Comparison of ENCODE assay signal across 8 cellular contexts in the genomic region with DNA sequence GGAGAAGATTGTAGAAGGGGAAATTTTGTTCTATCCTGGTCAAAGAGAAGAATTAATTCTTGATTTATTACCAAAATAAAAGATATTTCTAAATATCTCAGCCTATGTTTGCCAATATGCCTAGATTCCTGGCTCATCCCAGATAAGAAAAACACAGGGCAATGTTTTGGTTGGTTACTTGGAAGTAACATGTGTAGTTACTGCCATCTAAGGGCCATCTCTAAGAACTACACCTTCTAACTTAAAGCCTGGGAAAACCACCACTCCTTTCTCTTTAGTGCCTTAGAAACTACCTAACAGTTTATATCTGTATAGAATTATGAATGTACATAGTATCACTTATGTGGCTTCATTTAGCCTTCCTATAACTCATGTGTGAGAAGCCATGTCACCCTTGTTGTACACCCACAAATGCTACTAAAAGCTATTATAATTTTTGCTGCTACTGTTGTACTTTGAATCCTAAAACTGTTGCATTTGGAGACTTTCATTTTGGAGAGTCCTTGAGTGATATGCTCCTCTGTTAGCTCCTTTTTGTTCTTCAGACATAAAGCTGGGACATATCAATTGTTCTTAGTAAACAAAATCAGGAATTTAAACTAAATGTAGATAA. TPM values are rescaled to one million over a fixed set of nuclear protein-coding genes. Genes with fewer than 3 reads are reported as not detected.
DNase-seq lines count a peak whose midpoint lies in the region; FAIRE-seq and TF ChIP-seq lines count a peak whose summit lies in the region.

No MANE protein-coding gene starts in this region.

- H3K27me3 ChIP-seq in GM23248 (replicated peaks; ENCODE audit: insufficient read depth): no peaks in the 10 kb centered on the region
- no peaks in the 10 kb centered on the region for H3K27me3 ChIP-seq in small intestine (ENCODE audit: control insufficient read depth in 2 of 2, insufficient read depth in 2 of 2, low read length in 2 of 2)

- H3F3A ChIP-seq in GM23248 (ENCODE audit: insufficient read depth): peaks cover 14% of the 10 kb centered on the region

- no peak overlapping the region for H3K4me2 ChIP-seq in GM23248 (ENCODE audit: unreplicated experiment)

- H3K9me3 ChIP-seq in GM23248 (ENCODE audit: low read depth): no peaks in the 10 kb centered on the region
- no peaks in the 10 kb centered on the region for H3K9me3 ChIP-seq in small intestine (ENCODE audit: control insufficient read depth, low read depth)

- no peaks in the 10 kb centered on the region for H4K20me1 ChIP-seq in GM23248 (ENCODE audit: insufficient read depth)

- H3K9ac ChIP-seq in GM23248: no peak overlapping the region

- peak; percentile 65 for FAIRE-seq in small intestine (lab: Jason Lieb, UNC)

- peaks cover 16% of the 10 kb centered on the region for H3K4me1 ChIP-seq in GM23248 (ENCODE audit: insufficient read depth)
- H3K4me1 ChIP-seq in small intestine (ENCODE audit: control insufficient read depth in 2 of 2, insufficient read depth in 1 of 2, low read depth in 1 of 2, low read length in 1 of 2): no peaks in the 10 kb centered on the region

- H3K27ac ChIP-seq in GM23248: no peak overlapping the region
- H3K27ac ChIP-seq in small intestine (ENCODE audit: low read depth in 1 of 2, low read length in 1 of 2): no peak overlapping the region

- in situ Hi-C loops in GM23248 (cut with MboI) (no loop called here), astrocyte of the cerebellum (cut with HindIII; ENCODE audit: low sequenced_read_pairs) (no loop called here)

- no peaks in the 10 kb centered on the region for H3K79me2 ChIP-seq in GM23248 (ENCODE audit: insufficient read depth)

- DNase-seq in AG20443 (ENCODE audit: low spot score) (peak; percentile 73), GM23248 (peak; percentile 83), NCI-H460 (ENCODE audit: extremely low read depth, low read depth) (peak; percentile 72), astrocyte of the cerebellum (ENCODE audit: low read depth) (peak; percentile 63), hepatic stellate cell (ENCODE audit: low spot score) (peak; percentile 41), small intestine (peak; percentile 56), HK-2 (ENCODE audit: unreplicated experiment) (no peak), mesenteric fat pad (ENCODE audit: low spot score) (no peak)

- H2AFZ ChIP-seq in GM23248: no peak overlapping the region

- H3K36me3 ChIP-seq in GM23248 (ENCODE audit: low read depth) (no peaks in the 10 kb centered on the region), small intestine (ENCODE audit: control insufficient read depth in 2 of 2, insufficient read depth in 2 of 2, low read length in 2 of 2) (no peaks in the 10 kb centered on the region)

- peak; percentile 69 for TF ChIP-seq CTCF in astrocyte of the cerebellum (IDR thresholded peaks at IDR 0.05; ENCODE audit: low read depth, low read length, missing control alignments)

- H3K4me3 ChIP-seq in GM23248: no peak overlapping the region
- no peak overlapping the region for H3K4me3 ChIP-seq in astrocyte of the cerebellum (ENCODE audit: low read depth, low read length)
- H3K4me3 ChIP-seq in small intestine (ENCODE audit: low read depth in 1 of 2, low read length in 2 of 2): no peak overlapping the region

- no peaks in the 10 kb centered on the region for H3K9me2 ChIP-seq in GM23248 (ENCODE audit: insufficient read depth)

RNA-seq across cellular contexts. Expression of a gene that starts 4.5 kb away (rescaled TPM):
- total RNA-seq in GM23248 (2014; rRNA removed; shearing (Covaris generic)): 1.3 TPM in 2 replicates
- 2.5 and 2.6 TPM in 2 replicates for polyA plus RNA-seq in GM23248 (2016; fragmentation: Nextera tagmentation; extraction: Ambion mirVana)
- not detected in 2 replicates for total RNA-seq in NCI-H460 (2014; rRNA removed; shearing (Covaris generic))
- polyA plus RNA-seq in NCI-H460 (2014; cell fraction: nucleus; rRNA removed): not detected in 2 replicates
- 1 to 10 TPM; 1.0 to 2.2 (median 1.1) TPM for polyA plus RNA-seq in small intestine
- total RNA-seq in mesenteric fat pad: 0.74 TPM

Comparison
In these comparisons a context has a peak if more than half of its experiments do, and no peak if none do; other contexts are left out.
1. DNase-seq: peak in AG20443 (single experiment), GM23248 (single experiment), NCI-H460 (single experiment), astrocyte of the cerebellum (single experiment), hepatic stellate cell (single experiment) and small intestine (single experiment); none in HK-2 (single experiment) and mesenteric fat pad (single experiment).